In the genomic region with DNA sequence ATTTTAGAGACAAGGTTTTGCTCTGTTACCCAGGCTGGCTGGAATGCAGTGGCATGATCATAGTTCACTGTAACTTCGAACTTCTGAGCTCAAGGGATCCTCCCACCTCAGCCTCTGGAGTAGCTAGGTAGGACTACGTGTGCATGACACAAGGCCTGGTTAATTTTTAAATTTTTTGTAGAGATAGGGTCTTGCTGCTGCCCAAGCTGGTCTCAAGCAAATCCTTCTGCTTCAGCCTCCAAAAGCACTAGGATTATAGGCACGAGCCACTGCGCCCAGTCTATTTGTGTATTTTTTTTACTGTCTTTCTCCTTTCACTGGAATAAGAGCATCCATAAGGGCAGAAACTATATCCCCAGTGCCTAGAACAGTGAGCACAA, we compare ENCODE assay signal across 1 cellular context.
TF ChIP-seq lines count a peak whose summit lies in the region.

No MANE protein-coding gene starts in this region.

TF ChIP-seq in HepG2, 621 proteins besides CTCF, POLR2A, EP300 and RAD21 (continued from another document and continues in another):
- TF ChIP-seq ZNF609 (CRISPR knock-in tag; IDR thresholded peaks at IDR 0.05; ENCODE audit: borderline replicate concordance) = peak; percentile 67; the same call in 1 of the 2 replicates
- TF ChIP-seq ZSCAN12 (CRISPR knock-in tag; IDR thresholded peaks at IDR 0.05) = no peak
- TF ChIP-seq TBL1XR1 (IDR thresholded peaks at IDR 0.05; ENCODE audit: borderline replicate concordance, low read length, partially characterized antibody) = no peak
- TF ChIP-seq ZNF333 (CRISPR knock-in tag; IDR thresholded peaks at IDR 0.05; ENCODE audit: borderline replicate concordance) = no peak
- no peak for TF ChIP-seq ZNF383 (CRISPR knock-in tag; IDR thresholded peaks at IDR 0.05; ENCODE audit: borderline replicate concordance)
- TF ChIP-seq ZFP82 (CRISPR knock-in tag; IDR thresholded peaks at IDR 0.05; ENCODE audit: borderline replicate concordance) = no peak
- no peak for TF ChIP-seq ZNF749 (CRISPR knock-in tag; IDR thresholded peaks at IDR 0.05; ENCODE audit: borderline replicate concordance)
- TF ChIP-seq HDAC1 (CRISPR knock-in tag; IDR thresholded peaks at IDR 0.05) = peak; percentile 56; the same call in 1 of the 2 replicates
- no peak for TF ChIP-seq ZNF75D (CRISPR knock-in tag; IDR thresholded peaks at IDR 0.05; ENCODE audit: borderline replicate concordance)
- no peak for TF ChIP-seq SETDB1 (CRISPR knock-in tag; IDR thresholded peaks at IDR 0.05; ENCODE audit: borderline replicate concordance)
- TF ChIP-seq, protein P1, sequence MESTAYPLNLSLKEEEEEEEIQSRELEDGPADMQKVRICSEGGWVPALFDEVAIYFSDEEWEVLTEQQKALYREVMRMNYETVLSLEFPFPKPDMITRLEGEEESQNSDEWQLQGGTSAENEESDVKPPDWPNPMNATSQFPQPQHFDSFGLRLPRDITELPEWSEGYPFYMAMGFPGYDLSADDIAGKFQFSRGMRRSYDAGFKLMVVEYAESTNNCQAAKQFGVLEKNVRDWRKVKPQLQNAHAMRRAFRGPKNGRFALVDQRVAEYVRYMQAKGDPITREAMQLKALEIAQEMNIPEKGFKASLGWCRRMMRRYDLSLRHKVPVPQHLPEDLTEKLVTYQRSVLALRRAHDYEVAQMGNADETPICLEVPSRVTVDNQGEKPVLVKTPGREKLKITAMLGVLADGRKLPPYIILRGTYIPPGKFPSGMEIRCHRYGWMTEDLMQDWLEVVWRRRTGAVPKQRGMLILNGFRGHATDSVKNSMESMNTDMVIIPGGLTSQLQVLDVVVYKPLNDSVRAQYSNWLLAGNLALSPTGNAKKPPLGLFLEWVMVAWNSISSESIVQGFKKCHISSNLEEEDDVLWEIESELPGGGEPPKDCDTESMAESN (CRISPR knock-in tag; conservative IDR thresholded peaks at IDR 0.05) = no peak
- TF ChIP-seq, protein P2, sequence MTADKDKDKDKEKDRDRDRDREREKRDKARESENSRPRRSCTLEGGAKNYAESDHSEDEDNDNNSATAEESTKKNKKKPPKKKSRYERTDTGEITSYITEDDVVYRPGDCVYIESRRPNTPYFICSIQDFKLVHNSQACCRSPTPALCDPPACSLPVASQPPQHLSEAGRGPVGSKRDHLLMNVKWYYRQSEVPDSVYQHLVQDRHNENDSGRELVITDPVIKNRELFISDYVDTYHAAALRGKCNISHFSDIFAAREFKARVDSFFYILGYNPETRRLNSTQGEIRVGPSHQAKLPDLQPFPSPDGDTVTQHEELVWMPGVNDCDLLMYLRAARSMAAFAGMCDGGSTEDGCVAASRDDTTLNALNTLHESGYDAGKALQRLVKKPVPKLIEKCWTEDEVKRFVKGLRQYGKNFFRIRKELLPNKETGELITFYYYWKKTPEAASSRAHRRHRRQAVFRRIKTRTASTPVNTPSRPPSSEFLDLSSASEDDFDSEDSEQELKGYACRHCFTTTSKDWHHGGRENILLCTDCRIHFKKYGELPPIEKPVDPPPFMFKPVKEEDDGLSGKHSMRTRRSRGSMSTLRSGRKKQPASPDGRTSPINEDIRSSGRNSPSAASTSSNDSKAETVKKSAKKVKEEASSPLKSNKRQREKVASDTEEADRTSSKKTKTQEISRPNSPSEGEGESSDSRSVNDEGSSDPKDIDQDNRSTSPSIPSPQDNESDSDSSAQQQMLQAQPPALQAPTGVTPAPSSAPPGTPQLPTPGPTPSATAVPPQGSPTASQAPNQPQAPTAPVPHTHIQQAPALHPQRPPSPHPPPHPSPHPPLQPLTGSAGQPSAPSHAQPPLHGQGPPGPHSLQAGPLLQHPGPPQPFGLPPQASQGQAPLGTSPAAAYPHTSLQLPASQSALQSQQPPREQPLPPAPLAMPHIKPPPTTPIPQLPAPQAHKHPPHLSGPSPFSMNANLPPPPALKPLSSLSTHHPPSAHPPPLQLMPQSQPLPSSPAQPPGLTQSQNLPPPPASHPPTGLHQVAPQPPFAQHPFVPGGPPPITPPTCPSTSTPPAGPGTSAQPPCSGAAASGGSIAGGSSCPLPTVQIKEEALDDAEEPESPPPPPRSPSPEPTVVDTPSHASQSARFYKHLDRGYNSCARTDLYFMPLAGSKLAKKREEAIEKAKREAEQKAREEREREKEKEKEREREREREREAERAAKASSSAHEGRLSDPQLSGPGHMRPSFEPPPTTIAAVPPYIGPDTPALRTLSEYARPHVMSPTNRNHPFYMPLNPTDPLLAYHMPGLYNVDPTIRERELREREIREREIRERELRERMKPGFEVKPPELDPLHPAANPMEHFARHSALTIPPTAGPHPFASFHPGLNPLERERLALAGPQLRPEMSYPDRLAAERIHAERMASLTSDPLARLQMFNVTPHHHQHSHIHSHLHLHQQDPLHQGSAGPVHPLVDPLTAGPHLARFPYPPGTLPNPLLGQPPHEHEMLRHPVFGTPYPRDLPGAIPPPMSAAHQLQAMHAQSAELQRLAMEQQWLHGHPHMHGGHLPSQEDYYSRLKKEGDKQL (CRISPR knock-in tag; IDR thresholded peaks at IDR 0.05; ENCODE audit: low read depth) = no peak
- no peak for TF ChIP-seq CCDC6 (CRISPR knock-in tag; IDR thresholded peaks at IDR 0.05)
- no peak for TF ChIP-seq ZBTB43 (CRISPR knock-in tag; conservative IDR thresholded peaks at IDR 0.05)
- no peak for TF ChIP-seq CC2D1A (CRISPR knock-in tag; IDR thresholded peaks at IDR 0.05)
- TF ChIP-seq, protein P3, sequence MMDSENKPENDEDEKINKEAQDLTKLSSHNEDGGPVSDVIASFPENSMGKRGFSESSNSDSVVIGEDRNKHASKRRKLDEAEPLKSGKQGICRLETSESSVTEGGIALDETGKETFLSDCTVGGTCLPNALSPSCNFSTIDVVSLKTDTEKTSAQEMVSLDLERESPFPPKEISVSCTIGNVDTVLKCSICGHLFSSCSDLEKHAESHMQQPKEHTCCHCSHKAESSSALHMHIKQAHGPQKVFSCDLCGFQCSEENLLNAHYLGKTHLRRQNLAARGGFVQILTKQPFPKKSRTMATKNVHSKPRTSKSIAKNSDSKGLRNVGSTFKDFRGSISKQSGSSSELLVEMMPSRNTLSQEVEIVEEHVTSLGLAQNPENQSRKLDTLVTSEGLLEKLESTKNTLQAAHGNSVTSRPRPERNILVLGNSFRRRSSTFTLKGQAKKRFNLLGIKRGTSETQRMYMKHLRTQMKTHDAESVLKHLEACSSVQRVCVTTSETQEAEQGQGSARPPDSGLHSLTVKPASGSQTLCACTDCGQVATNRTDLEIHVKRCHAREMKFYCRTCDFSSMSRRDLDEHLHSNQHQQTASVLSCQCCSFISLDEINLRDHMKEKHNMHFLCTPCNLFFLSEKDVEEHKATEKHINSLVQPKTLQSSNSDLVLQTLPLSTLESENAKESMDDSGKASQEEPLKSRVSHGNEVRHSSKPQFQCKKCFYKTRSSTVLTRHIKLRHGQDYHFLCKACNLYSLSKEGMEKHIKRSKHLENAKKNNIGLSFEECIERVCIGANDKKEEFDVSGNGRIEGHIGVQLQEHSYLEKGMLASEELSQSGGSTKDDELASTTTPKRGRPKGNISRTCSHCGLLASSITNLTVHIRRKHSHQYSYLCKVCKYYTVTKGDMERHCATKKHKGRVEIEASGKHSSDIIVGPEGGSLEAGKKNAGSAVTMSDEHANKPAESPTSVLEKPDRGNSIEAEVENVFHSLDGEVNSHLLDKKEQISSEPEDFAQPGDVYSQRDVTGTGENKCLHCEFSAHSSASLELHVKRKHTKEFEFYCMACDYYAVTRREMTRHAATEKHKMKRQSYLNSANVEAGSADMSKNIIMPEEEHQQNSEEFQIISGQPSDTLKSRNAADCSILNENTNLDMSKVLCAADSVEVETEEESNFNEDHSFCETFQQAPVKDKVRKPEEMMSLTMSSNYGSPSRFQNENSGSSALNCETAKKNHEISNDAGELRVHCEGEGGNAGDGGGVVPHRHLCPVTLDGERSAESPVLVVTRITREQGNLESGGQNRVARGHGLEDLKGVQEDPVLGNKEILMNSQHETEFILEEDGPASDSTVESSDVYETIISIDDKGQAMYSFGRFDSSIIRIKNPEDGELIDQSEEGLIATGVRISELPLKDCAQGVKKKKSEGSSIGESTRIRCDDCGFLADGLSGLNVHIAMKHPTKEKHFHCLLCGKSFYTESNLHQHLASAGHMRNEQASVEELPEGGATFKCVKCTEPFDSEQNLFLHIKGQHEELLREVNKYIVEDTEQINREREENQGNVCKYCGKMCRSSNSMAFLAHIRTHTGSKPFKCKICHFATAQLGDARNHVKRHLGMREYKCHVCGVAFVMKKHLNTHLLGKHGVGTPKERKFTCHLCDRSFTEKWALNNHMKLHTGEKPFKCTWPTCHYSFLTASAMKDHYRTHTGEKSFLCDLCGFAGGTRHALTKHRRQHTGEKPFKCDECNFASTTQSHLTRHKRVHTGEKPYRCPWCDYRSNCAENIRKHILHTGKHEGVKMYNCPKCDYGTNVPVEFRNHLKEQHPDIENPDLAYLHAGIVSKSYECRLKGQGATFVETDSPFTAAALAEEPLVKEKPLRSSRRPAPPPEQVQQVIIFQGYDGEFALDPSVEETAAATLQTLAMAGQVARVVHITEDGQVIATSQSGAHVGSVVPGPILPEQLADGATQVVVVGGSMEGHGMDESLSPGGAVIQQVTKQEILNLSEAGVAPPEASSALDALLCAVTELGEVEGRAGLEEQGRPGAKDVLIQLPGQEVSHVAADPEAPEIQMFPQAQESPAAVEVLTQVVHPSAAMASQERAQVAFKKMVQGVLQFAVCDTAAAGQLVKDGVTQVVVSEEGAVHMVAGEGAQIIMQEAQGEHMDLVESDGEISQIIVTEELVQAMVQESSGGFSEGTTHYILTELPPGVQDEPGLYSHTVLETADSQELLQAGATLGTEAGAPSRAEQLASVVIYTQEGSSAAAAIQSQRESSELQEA (CRISPR knock-in tag; IDR thresholded peaks at IDR 0.05; ENCODE audit: not compliant biosample characterization) = no peak
- TF ChIP-seq MED1 (CRISPR knock-in tag; IDR thresholded peaks at IDR 0.05) = peak; percentile 79
- TF ChIP-seq MIER2 (CRISPR knock-in tag; IDR thresholded peaks at IDR 0.05) = peak; percentile 36
- TF ChIP-seq, protein P4, sequence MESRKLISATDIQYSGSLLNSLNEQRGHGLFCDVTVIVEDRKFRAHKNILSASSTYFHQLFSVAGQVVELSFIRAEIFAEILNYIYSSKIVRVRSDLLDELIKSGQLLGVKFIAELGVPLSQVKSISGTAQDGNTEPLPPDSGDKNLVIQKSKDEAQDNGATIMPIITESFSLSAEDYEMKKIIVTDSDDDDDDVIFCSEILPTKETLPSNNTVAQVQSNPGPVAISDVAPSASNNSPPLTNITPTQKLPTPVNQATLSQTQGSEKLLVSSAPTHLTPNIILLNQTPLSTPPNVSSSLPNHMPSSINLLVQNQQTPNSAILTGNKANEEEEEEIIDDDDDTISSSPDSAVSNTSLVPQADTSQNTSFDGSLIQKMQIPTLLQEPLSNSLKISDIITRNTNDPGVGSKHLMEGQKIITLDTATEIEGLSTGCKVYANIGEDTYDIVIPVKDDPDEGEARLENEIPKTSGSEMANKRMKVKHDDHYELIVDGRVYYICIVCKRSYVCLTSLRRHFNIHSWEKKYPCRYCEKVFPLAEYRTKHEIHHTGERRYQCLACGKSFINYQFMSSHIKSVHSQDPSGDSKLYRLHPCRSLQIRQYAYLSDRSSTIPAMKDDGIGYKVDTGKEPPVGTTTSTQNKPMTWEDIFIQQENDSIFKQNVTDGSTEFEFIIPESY (CRISPR knock-in tag; IDR thresholded peaks at IDR 0.05) = no peak
- no peak for TF ChIP-seq SCMH1 (CRISPR knock-in tag; IDR thresholded peaks at IDR 0.05; ENCODE audit: borderline replicate concordance)
- TF ChIP-seq FOXP4 (CRISPR knock-in tag; IDR thresholded peaks at IDR 0.05) = peak; percentile 56
